Comparison of ENCODE assay signal across 17 cellular contexts in genomic region chr5:172918421-172919371, GRCh38. TPM values are rescaled to one million over a fixed set of nuclear protein-coding genes. Genes with fewer than 3 reads are reported as not detected.
DNase-seq lines count a peak whose midpoint lies in the region; ATAC-seq and TF ChIP-seq lines count a peak whose summit lies in the region.
"Had no signal": no experiment of that assay in that cellular context is flagged by ENCODE, and none has a peak within 500 bp of the region (broad histone marks: within the 10 kb centered on the region; RNA-seq: fewer than 3 reads in every experiment).

No MANE protein-coding gene starts in this region.

- no peak for TF ChIP-seq CTCF in tibial artery (IDR thresholded peaks at IDR 0.05)

- ATAC-seq in HG02623 (IDR thresholded peaks at IDR 0.05; ENCODE audit: unreplicated experiment) (no peak), HG03469 (IDR thresholded peaks at IDR 0.05; ENCODE audit: unreplicated experiment) (no peak)

- no peaks in the 10 kb centered on the region for H3K27me3 Mint-ChIP-seq in activated naive CD8-positive, alpha-beta T cell

- peaks cover 35 to 88% (median 79%) of the 10 kb centered on the region in 3 donors for H3K36me3 ChIP-seq in tibial artery

- H3K9me3 ChIP-seq in tibial artery = no peaks in the 10 kb centered on the region
- H3K9me3 ChIP-seq: suprapubic skin had no signal

- peak; percentile 45 for DNase-seq in activated T-cell treated with anti-CD3 and anti-CD28 coated beads, Interleukin-2, amount 50 U/mL, for 1 hour
- DNase-seq in activated T-cell treated with anti-CD3 and anti-CD28 coated beads for 4 hours (no peak), mucosa of gallbladder (ENCODE audit: low spot score) (peak; percentile 42), tibial artery (no peak), COLO829 (ENCODE audit: low spot score) (no peak)
- DNase-seq: activated naive CD4-positive, alpha-beta T cell; dermis blood vessel endothelial cell; foreskin melanocyte; kidney glomerular epithelial cell; MM.1S; NCI-H510A treated with DMSO at 0.1 percent for 48 hours; SHP77 treated with DMSO at 0.1 percent for 48 hours had no signal

- peak overlapping the region; percentile 80 for H3K4me3 Mint-ChIP-seq in activated naive CD8-positive, alpha-beta T cell

- no peaks in the 10 kb centered on the region for H3K27me3 ChIP-seq in tibial artery
- H3K27me3 ChIP-seq: suprapubic skin had no signal

- H3K4me1 ChIP-seq in tibial artery = peaks cover 0 to 24% (median 13%) of the 10 kb centered on the region in 4 donors
- H3K4me1 ChIP-seq: parathyroid adenoma, suprapubic skin had no signal

- H3K27ac Mint-ChIP-seq in activated naive CD8-positive, alpha-beta T cell = peak overlapping the region; percentile 89

- H3K36me3 Mint-ChIP-seq in activated naive CD8-positive, alpha-beta T cell = peaks cover 2% of the 10 kb centered on the region

- no peaks in the 10 kb centered on the region for H3K9me3 Mint-ChIP-seq in activated naive CD8-positive, alpha-beta T cell (ENCODE audit: low read depth)

- H3K4me3 ChIP-seq in tibial artery = no peak overlapping the region
- H3K4me3 ChIP-seq: suprapubic skin had no signal

- intact Hi-C loops in tibial artery (cut with DNase I; ENCODE audit: low total_unique reads) = no loop called here

- peaks cover 25% of the 10 kb centered on the region for H3K4me1 Mint-ChIP-seq in activated naive CD8-positive, alpha-beta T cell (ENCODE audit: low read depth)

- H3K27ac ChIP-seq in tibial artery = peak overlapping the region; percentile 68 to 80
- H3K27ac ChIP-seq: parathyroid adenoma, suprapubic skin had no signal

RNA-seq across cellular contexts. Expression of gene RPL26L1, which starts 40.5 kb away (rescaled TPM):
- 26.0 TPM for total RNA-seq in mucosa of gallbladder

Comparison
In these comparisons a context has a peak if more than half of its experiments do, and no peak if none do; other contexts are left out.
1. DNase-seq: peak in activated T-cell treated with anti-CD3 and anti-CD28 coated beads, Interleukin-2, amount 50 U/mL, for 1 hour (single experiment) and mucosa of gallbladder (single experiment); none in activated T-cell treated with anti-CD3 and anti-CD28 coated beads for 4 hours (single experiment), tibial artery (0 of 2) and COLO829 (single experiment).